14 cellular contexts compared by ENCODE assay signal in the genomic region with DNA sequence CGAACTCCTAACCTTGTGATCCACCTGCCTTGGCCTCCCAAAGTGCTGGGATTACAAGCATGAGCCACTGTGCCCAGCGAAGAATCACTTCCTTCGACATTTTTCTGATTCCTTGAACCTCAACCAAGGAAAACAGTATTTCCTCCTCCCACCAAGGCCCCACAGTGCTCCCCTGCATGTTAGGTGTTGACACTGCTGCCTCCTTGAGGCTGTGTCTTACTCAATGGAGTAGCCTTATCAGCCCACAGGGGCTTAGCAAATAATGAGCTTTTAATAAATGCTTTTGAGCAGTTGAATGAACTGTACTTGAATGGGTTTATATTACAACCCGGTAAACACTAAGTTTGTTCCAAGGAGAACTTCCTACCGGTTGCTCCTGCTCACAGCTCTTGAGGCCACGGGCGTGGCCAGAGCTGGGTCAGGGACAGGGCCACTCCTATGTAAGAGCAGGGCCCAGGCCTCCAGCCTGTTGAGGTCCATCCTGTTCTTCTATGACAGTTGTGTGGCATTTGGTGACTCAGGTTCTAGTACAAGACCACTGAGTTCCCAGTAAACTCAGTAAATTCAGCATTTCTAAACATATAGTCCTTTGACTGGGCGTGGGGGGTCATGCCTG. TPM values are rescaled to one million over a fixed set of nuclear protein-coding genes. Genes with fewer than 3 reads are reported as not detected.
DNase-seq lines count a peak whose midpoint lies in the region; ATAC-seq and TF ChIP-seq lines count a peak whose summit lies in the region.
"Had no signal": no experiment of that assay in that cellular context is flagged by ENCODE, and none has a peak within 500 bp of the region (broad histone marks: within the 10 kb centered on the region; RNA-seq: fewer than 3 reads in every experiment).

No MANE protein-coding gene starts in this region.

- no peaks in the 10 kb centered on the region for H3K9me3 Mint-ChIP-seq in activated naive CD8-positive, alpha-beta T cell treated with anti-CD3 and anti-CD28 coated beads for 36 hours
- H3K9me3 Mint-ChIP-seq in activated naive CD8-positive, alpha-beta T cell treated with anti-CD3 and anti-CD28 coated beads, Interleukin-2, amount 50 U/mL, for 24 hours, result no peaks in the 10 kb centered on the region
- no peaks in the 10 kb centered on the region for H3K9me3 Mint-ChIP-seq in activated naive CD4-positive, alpha-beta T cell treated with anti-CD3 and anti-CD28 coated beads for 36 hours
- H3K9me3 Mint-ChIP-seq in activated CD8-positive, alpha-beta memory T cell treated with anti-CD3 and anti-CD28 coated beads, Interleukin-2, amount 10 ng/mL, durations not matched to agents 7 days and 5 days (ENCODE audit: low read depth), result no peaks in the 10 kb centered on the region

- no peaks in the 10 kb centered on the region for H3K4me1 Mint-ChIP-seq in activated naive CD8-positive, alpha-beta T cell treated with anti-CD3 and anti-CD28 coated beads for 36 hours
- no peaks in the 10 kb centered on the region for H3K4me1 Mint-ChIP-seq in activated naive CD8-positive, alpha-beta T cell treated with anti-CD3 and anti-CD28 coated beads, Interleukin-2, amount 50 U/mL, for 24 hours
- H3K4me1 Mint-ChIP-seq in activated naive CD4-positive, alpha-beta T cell treated with anti-CD3 and anti-CD28 coated beads for 36 hours (ENCODE audit: low read depth), result no peaks in the 10 kb centered on the region
- no peaks in the 10 kb centered on the region for H3K4me1 Mint-ChIP-seq in activated CD8-positive, alpha-beta memory T cell treated with anti-CD3 and anti-CD28 coated beads, Interleukin-2, amount 10 ng/mL, durations not matched to agents 7 days and 5 days

- H3K4me3 ChIP-seq in fibroblast of pulmonary artery (replicated peaks; ENCODE audit: low read depth, low read length), result no peak overlapping the region
- H3K4me3 ChIP-seq: colonic mucosa, heart right ventricle had no signal

- no peaks in the 10 kb centered on the region for H3K36me3 Mint-ChIP-seq in activated naive CD8-positive, alpha-beta T cell treated with anti-CD3 and anti-CD28 coated beads for 36 hours
- H3K36me3 Mint-ChIP-seq in activated naive CD8-positive, alpha-beta T cell treated with anti-CD3 and anti-CD28 coated beads, Interleukin-2, amount 50 U/mL, for 24 hours (ENCODE audit: low read depth), result no peaks in the 10 kb centered on the region
- no peaks in the 10 kb centered on the region for H3K36me3 Mint-ChIP-seq in activated naive CD4-positive, alpha-beta T cell treated with anti-CD3 and anti-CD28 coated beads for 36 hours (ENCODE audit: low read depth)
- no peaks in the 10 kb centered on the region for H3K36me3 Mint-ChIP-seq in activated CD8-positive, alpha-beta memory T cell treated with anti-CD3 and anti-CD28 coated beads, Interleukin-2, amount 10 ng/mL, durations not matched to agents 7 days and 5 days

- no peak for ATAC-seq in activated naive CD8-positive, alpha-beta T cell treated with anti-CD3 and anti-CD28 coated beads, Interleukin-2, amount 50 U/mL, for 24 hours
- ATAC-seq in activated CD8-positive, alpha-beta memory T cell treated with anti-CD3 and anti-CD28 coated beads, Interleukin-2, amount 10 ng/mL, durations not matched to agents 7 days and 5 days, result no peak
- ATAC-seq: heart right ventricle, Panc1 had no signal

- no peak for DNase-seq in activated naive CD8-positive, alpha-beta T cell treated with anti-CD3 and anti-CD28 coated beads for 36 hours
- no peak for DNase-seq in activated naive CD8-positive, alpha-beta T cell treated with anti-CD3 and anti-CD28 coated beads, Interleukin-2, amount 50 U/mL, for 24 hours
- DNase-seq in RPMI7951 (ENCODE audit: low read depth), result peak; percentile 33
- DNase-seq in fibroblast of pulmonary artery (ENCODE audit: low read depth), result peak; percentile 65
- no peak for DNase-seq in substantia nigra (lab: John Stamatoyannopoulos, UW)
- no peak for DNase-seq in activated naive CD4-positive, alpha-beta T cell treated with anti-CD3 and anti-CD28 coated beads for 36 hours
- no peak for DNase-seq in activated naive CD4-positive, alpha-beta T cell treated with Interleukin-2 at 50 U/mL for 16 hours
- no peak for DNase-seq in activated CD8-positive, alpha-beta memory T cell treated with anti-CD3 and anti-CD28 coated beads, Interleukin-2, amount 10 ng/mL, durations not matched to agents 7 days and 5 days
- DNase-seq: activated T-cell treated with anti-CD3 and anti-CD28 coated beads, Interleukin-2, amount 50 U/mL, for 1 hour; colonic mucosa; heart right ventricle; NCI-H1417; stimulated activated CD8-positive, alpha-beta memory T cell treated with anti-CD3 and anti-CD28 coated beads, Interleukin-4, amount 100 ng/mL, for 48 hours had no signal

- no peak overlapping the region for H3K4me3 Mint-ChIP-seq in activated naive CD8-positive, alpha-beta T cell treated with anti-CD3 and anti-CD28 coated beads for 36 hours
- H3K4me3 Mint-ChIP-seq in activated naive CD8-positive, alpha-beta T cell treated with anti-CD3 and anti-CD28 coated beads, Interleukin-2, amount 50 U/mL, for 24 hours, result no peak overlapping the region
- no peak overlapping the region for H3K4me3 Mint-ChIP-seq in activated naive CD4-positive, alpha-beta T cell treated with anti-CD3 and anti-CD28 coated beads for 36 hours
- H3K4me3 Mint-ChIP-seq in activated CD8-positive, alpha-beta memory T cell treated with anti-CD3 and anti-CD28 coated beads, Interleukin-2, amount 10 ng/mL, durations not matched to agents 7 days and 5 days, result no peak overlapping the region

- CTCF ChIA-PET in activated naive CD4-positive, alpha-beta T cell treated with anti-CD3 and anti-CD28 coated beads for 36 hours (lab: Charles Lee), result interaction anchor here (2.1 kb wide), 1 partner anchor 9 kb away, joined by 5 read pairs; no protein-coding TSS in a partner anchor
- CTCF ChIA-PET in activated CD8-positive, alpha-beta memory T cell treated with anti-CD3 and anti-CD28 coated beads, Interleukin-2, amount 10 ng/mL, durations not matched to agents 7 days and 5 days (lab: Charles Lee), result interaction anchor here (1.3 to 4.1 kb wide), 3 partner anchors 8 to 161 kb away, joined by 4 to 18 read pairs (median 6); no protein-coding TSS in a partner anchor

- peak overlapping the region; percentile 26 for H3K27ac ChIP-seq in substantia nigra (ENCODE audit: low read depth, low read length, poor library complexity, severe bottlenecking)
- H3K27ac ChIP-seq: colonic mucosa, heart right ventricle had no signal

- intact Hi-C loops in activated naive CD4-positive, alpha-beta T cell treated with anti-CD3 and anti-CD28 coated beads for 36 hours (cut with micrococcal nuclease), result no loop called here

- peak; percentile 27 for TF ChIP-seq CTCF in fibroblast of pulmonary artery (IDR thresholded peaks at IDR 0.05; ENCODE audit: low read length, missing control alignments)

- no peaks in the 10 kb centered on the region for H3K27me3 Mint-ChIP-seq in activated naive CD8-positive, alpha-beta T cell treated with anti-CD3 and anti-CD28 coated beads for 36 hours
- no peaks in the 10 kb centered on the region for H3K27me3 Mint-ChIP-seq in activated naive CD8-positive, alpha-beta T cell treated with anti-CD3 and anti-CD28 coated beads, Interleukin-2, amount 50 U/mL, for 24 hours
- H3K27me3 Mint-ChIP-seq in activated naive CD4-positive, alpha-beta T cell treated with anti-CD3 and anti-CD28 coated beads for 36 hours (ENCODE audit: low read depth), result no peaks in the 10 kb centered on the region
- peaks cover 4% of the 10 kb centered on the region for H3K27me3 Mint-ChIP-seq in activated CD8-positive, alpha-beta memory T cell treated with anti-CD3 and anti-CD28 coated beads, Interleukin-2, amount 10 ng/mL, durations not matched to agents 7 days and 5 days

- H3K27ac Mint-ChIP-seq in activated naive CD8-positive, alpha-beta T cell treated with anti-CD3 and anti-CD28 coated beads for 36 hours, result peak overlapping the region; percentile 57
- H3K27ac Mint-ChIP-seq in activated naive CD8-positive, alpha-beta T cell treated with anti-CD3 and anti-CD28 coated beads, Interleukin-2, amount 50 U/mL, for 24 hours, result no peak overlapping the region
- H3K27ac Mint-ChIP-seq in activated naive CD4-positive, alpha-beta T cell treated with anti-CD3 and anti-CD28 coated beads for 36 hours, result no peak overlapping the region
- H3K27ac Mint-ChIP-seq in activated CD8-positive, alpha-beta memory T cell treated with anti-CD3 and anti-CD28 coated beads, Interleukin-2, amount 10 ng/mL, durations not matched to agents 7 days and 5 days, result no peak overlapping the region

RNA-seq across cellular contexts. Expression of a gene that starts 36.8 kb away (rescaled TPM):
- total RNA-seq in activated naive CD8-positive, alpha-beta T cell treated with anti-CD3 and anti-CD28 coated beads for 36 hours, result 10 to 100 TPM; 54.3 to 55.0 TPM
- 649 and 744 TPM in 2 replicates for total RNA-seq in RPMI7951 (2014; rRNA removed; shearing (Covaris generic))
- 10 to 100 TPM; 47.4 to 49.1 TPM for total RNA-seq in activated naive CD4-positive, alpha-beta T cell treated with anti-CD3 and anti-CD28 coated beads for 36 hours
- 10 to 100 TPM; 91.0 to 96.5 TPM for total RNA-seq in activated CD8-positive, alpha-beta memory T cell treated with anti-CD3 and anti-CD28 coated beads, Interleukin-2, amount 10 ng/mL, durations not matched to agents 7 days and 5 days

RNA-seq across cellular contexts. Expression of a gene that starts 39.2 kb away (rescaled TPM):
- 100 to 1,000 TPM; 315 to 343 TPM for total RNA-seq in activated naive CD8-positive, alpha-beta T cell treated with anti-CD3 and anti-CD28 coated beads for 36 hours
- total RNA-seq in RPMI7951 (2014; rRNA removed; shearing (Covaris generic)), result 1,253 and 1,613 TPM in 2 replicates
- total RNA-seq in activated naive CD4-positive, alpha-beta T cell treated with anti-CD3 and anti-CD28 coated beads for 36 hours, result 100 to 1,000 TPM; 214 to 227 TPM
- total RNA-seq in activated CD8-positive, alpha-beta memory T cell treated with anti-CD3 and anti-CD28 coated beads, Interleukin-2, amount 10 ng/mL, durations not matched to agents 7 days and 5 days, result 100 to 1,000 TPM; 264 to 266 TPM

Comparison
In these comparisons a context has a peak if more than half of its experiments do, and no peak if none do; other contexts are left out.
1. DNase-seq: peak in RPMI7951 (single experiment) and fibroblast of pulmonary artery (single experiment); none in activated naive CD8-positive, alpha-beta T cell treated with anti-CD3 and anti-CD28 coated beads for 36 hours (single experiment), activated naive CD8-positive, alpha-beta T cell treated with anti-CD3 and anti-CD28 coated beads, Interleukin-2, amount 50 U/mL, for 24 hours (single experiment), substantia nigra (0 of 49), activated naive CD4-positive, alpha-beta T cell treated with anti-CD3 and anti-CD28 coated beads for 36 hours (single experiment), activated naive CD4-positive, alpha-beta T cell treated with Interleukin-2 at 50 U/mL for 16 hours (single experiment) and activated CD8-positive, alpha-beta memory T cell treated with anti-CD3 and anti-CD28 coated beads, Interleukin-2, amount 10 ng/mL, durations not matched to agents 7 days and 5 days (single experiment).